Comparison of ENCODE assay signal across 8 cellular contexts in the genomic region with DNA sequence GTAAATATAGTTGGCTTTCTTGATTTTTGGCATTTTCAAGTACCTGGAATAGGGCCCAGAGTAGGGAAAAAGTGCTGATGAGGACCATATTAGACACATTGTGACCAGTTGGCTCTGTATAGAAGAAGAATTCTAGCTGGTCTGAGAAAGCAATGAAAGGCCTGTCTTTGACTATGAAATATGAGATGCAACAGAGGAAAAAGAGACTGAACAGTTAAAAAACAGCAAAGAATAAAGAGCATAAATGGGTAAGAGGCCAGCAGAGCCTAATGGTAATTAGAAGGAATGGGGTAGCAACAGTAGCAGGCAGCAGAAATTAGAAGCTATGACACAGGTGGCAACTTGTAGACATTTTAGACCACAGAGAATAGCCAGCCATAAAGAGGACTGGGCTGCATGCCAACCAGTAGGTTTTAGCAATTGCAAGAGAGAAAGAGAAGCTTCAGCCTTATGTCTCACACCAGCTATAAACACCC.
DNase-seq lines count a peak whose midpoint lies in the region; ATAC-seq lines count a peak whose summit lies in the region.

No MANE protein-coding gene starts in this region.

- peak; percentile 84 for ATAC-seq in GM21786 (IDR thresholded peaks at IDR 0.05; ENCODE audit: unreplicated experiment)

- DNase-seq in Ammon's horn (ENCODE audit: low spot score) (peak; percentile 15), NCI-H146 (lab: John Stamatoyannopoulos, UW) (peak; percentile 82), amniotic epithelial cell (ENCODE audit: low read depth) (peak; percentile 52), superior temporal gyrus (ENCODE audit: extremely low spot score) (peak; percentile 63), SW 1271 (lab: John Stamatoyannopoulos, UW) (no peak), GOT3 (lab: John Stamatoyannopoulos, UW) (no peak), midbrain (lab: John Stamatoyannopoulos, UW) (no peak)

Comparison
In these comparisons a context has a peak if more than half of its experiments do, and no peak if none do; other contexts are left out.
1. DNase-seq: peak in Ammon's horn (single experiment), NCI-H146 (single experiment), amniotic epithelial cell (single experiment) and superior temporal gyrus (single experiment); none in SW 1271 (0 of 2), GOT3 (single experiment) and midbrain (single experiment).